8 cellular contexts compared by ENCODE assay signal in genomic region chr17:64707077-64707591, GRCh38. TPM values are rescaled to one million over a fixed set of nuclear protein-coding genes. Genes with fewer than 3 reads are reported as not detected.
DNase-seq lines count a peak whose midpoint lies in the region; ATAC-seq and TF ChIP-seq lines count a peak whose summit lies in the region.

No MANE protein-coding gene starts in this region.

- H3K4me1 Mint-ChIP-seq in WTC11, result peaks cover 6% of the 10 kb centered on the region
- peaks cover 13% of the 10 kb centered on the region for H3K4me1 Mint-ChIP-seq in activated T-helper 17 cell treated with anti-CD3 and anti-CD28 coated beads, Interleukin-2, amount 50 U/mL, for 72 hours

- H3K36me3 Mint-ChIP-seq in WTC11, result no peaks in the 10 kb centered on the region
- no peaks in the 10 kb centered on the region for H3K36me3 Mint-ChIP-seq in activated T-helper 17 cell treated with anti-CD3 and anti-CD28 coated beads, Interleukin-2, amount 50 U/mL, for 72 hours (ENCODE audit: low read depth)

- CTCF ChIA-PET in AG04450 (lab: Charles Lee), result no interaction called here
- CTCF ChIA-PET in WTC11 (lab: Charles Lee), result no interaction called here

- H3K27ac ChIP-seq in AG04450 (ENCODE audit: low read depth, low read length) (peak overlapping the region; percentile 91), heart right ventricle (peak overlapping the region in 8 of 10 donors; percentile 54 to 86 (median 64)), sigmoid colon (peak overlapping the region; percentile 10 to 41 (median 33))

- no peaks in the 10 kb centered on the region for H3K36me3 ChIP-seq in heart right ventricle
- H3K36me3 ChIP-seq in sigmoid colon, result no peaks in the 10 kb centered on the region

- TF ChIP-seq EP300 in sigmoid colon (IDR thresholded peaks at IDR 0.05), result no peak

- no peaks in the 10 kb centered on the region for H3K9me3 Mint-ChIP-seq in WTC11
- H3K9me3 Mint-ChIP-seq in activated T-helper 17 cell treated with anti-CD3 and anti-CD28 coated beads, Interleukin-2, amount 50 U/mL, for 72 hours, result no peaks in the 10 kb centered on the region

- intact Hi-C loops in heart right ventricle (cut with DNase I) (loop anchor here in 1 of 10 donors (2.0 kb wide), 1 partner anchor 70 kb away; no protein-coding TSS in a partner anchor), sigmoid colon (cut with DNase I) (no loop called here)

- no peak for TF ChIP-seq CTCF in AG04450 (IDR thresholded peaks at IDR 0.05; ENCODE audit: low read depth, low read length)
- TF ChIP-seq CTCF in WTC11 (IDR thresholded peaks at IDR 0.05), result no peak
- no peak for TF ChIP-seq CTCF in heart right ventricle (IDR thresholded peaks at IDR 0.05)
- no peak for TF ChIP-seq CTCF in sigmoid colon (IDR thresholded peaks at IDR 0.05)

- H3K4me1 ChIP-seq in heart right ventricle (peaks cover 0 to 45% (median 32%) of the 10 kb centered on the region in 9 donors), sigmoid colon (peaks cover 0 to 18% (median 10%) of the 10 kb centered on the region in 4 donors)

- DNase-seq in AG04450 (ENCODE audit: low read depth, low spot score) (peak; percentile 99), HS-5 (ENCODE audit: low read depth) (peak; percentile 100), WTC11 (ENCODE audit: low spot score) (peak; percentile 14), heart right ventricle (peak; percentile 84 to 93), sigmoid colon (peak; percentile 96), retina (no peak)

- ATAC-seq in WTC11 (peak; percentile 47), heart right ventricle (peak; percentile 84 to 97 (median 94)), GM18505 (IDR thresholded peaks at IDR 0.05; ENCODE audit: unreplicated experiment) (no peak)
- no peak for ATAC-seq in activated T-helper 17 cell treated with anti-CD3 and anti-CD28 coated beads, Interleukin-2, amount 50 U/mL, for 72 hours (replicated peaks)

- H3K27me3 Mint-ChIP-seq in WTC11 (ENCODE audit: low read depth), result no peaks in the 10 kb centered on the region; the same call in 1 of the 2 replicates
- no peaks in the 10 kb centered on the region for H3K27me3 Mint-ChIP-seq in activated T-helper 17 cell treated with anti-CD3 and anti-CD28 coated beads, Interleukin-2, amount 50 U/mL, for 72 hours

- H3K27ac Mint-ChIP-seq in WTC11, result no peak overlapping the region
- no peak overlapping the region for H3K27ac Mint-ChIP-seq in activated T-helper 17 cell treated with anti-CD3 and anti-CD28 coated beads, Interleukin-2, amount 50 U/mL, for 72 hours

- WGBS in heart right ventricle, 2 donors, result 18 to 35% methylated on average over 10 of the region's 10 CpGs
- WGBS in sigmoid colon, 2 donors, result 5 to 28% methylated on average over 10 of the region's 10 CpGs

- H3K4me3 ChIP-seq in AG04450 (ENCODE audit: low read depth, low read length) (peak overlapping the region; percentile 41), heart right ventricle (no peak overlapping the region), sigmoid colon (no peak overlapping the region)

- TF ChIP-seq POLR2A in sigmoid colon (IDR thresholded peaks at IDR 0.05) (no peak), GM18505 (IDR thresholded peaks at IDR 0.05; ENCODE audit: borderline replicate concordance, extremely low read depth, insufficient read depth, insufficient read length) (no peak)

- H3K4me3 Mint-ChIP-seq in WTC11, result no peak overlapping the region
- no peak overlapping the region for H3K4me3 Mint-ChIP-seq in activated T-helper 17 cell treated with anti-CD3 and anti-CD28 coated beads, Interleukin-2, amount 50 U/mL, for 72 hours

- H3K9me3 ChIP-seq in AG04450 (ENCODE audit: control insufficient read depth, insufficient read depth, low read length), result no peaks in the 10 kb centered on the region
- no peaks in the 10 kb centered on the region for H3K9me3 ChIP-seq in heart right ventricle
- H3K9me3 ChIP-seq in sigmoid colon, result no peaks in the 10 kb centered on the region

- H3K27me3 ChIP-seq in AG04450 (ENCODE audit: control insufficient read depth, insufficient read depth, low read length), result no peaks in the 10 kb centered on the region
- no peaks in the 10 kb centered on the region for H3K27me3 ChIP-seq in heart right ventricle
- no peaks in the 10 kb centered on the region for H3K27me3 ChIP-seq in sigmoid colon

- POLR2A ChIA-PET in AG04450 (lab: Yijun Ruan, JAX), result interaction anchor here (0.6 to 1.0 kb wide), 2 partner anchors 20 to 26 kb away, joined by 3 to 5 read pairs; no protein-coding TSS in a partner anchor
- POLR2A ChIA-PET in WTC11 (lab: Charles Lee), result no interaction called here

TF ChIP-seq in WTC11, 78 proteins besides CTCF, POLR2A, EP300 and RAD21:
- TF ChIP-seq, protein P1, sequence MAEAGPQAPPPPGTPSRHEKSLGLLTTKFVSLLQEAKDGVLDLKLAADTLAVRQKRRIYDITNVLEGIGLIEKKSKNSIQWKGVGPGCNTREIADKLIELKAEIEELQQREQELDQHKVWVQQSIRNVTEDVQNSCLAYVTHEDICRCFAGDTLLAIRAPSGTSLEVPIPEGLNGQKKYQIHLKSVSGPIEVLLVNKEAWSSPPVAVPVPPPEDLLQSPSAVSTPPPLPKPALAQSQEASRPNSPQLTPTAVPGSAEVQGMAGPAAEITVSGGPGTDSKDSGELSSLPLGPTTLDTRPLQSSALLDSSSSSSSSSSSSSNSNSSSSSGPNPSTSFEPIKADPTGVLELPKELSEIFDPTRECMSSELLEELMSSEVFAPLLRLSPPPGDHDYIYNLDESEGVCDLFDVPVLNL (CRISPR knock-in tag; IDR thresholded peaks at IDR 0.05; ENCODE audit: borderline replicate concordance, low read depth), result no peak
- TF ChIP-seq, protein P2, sequence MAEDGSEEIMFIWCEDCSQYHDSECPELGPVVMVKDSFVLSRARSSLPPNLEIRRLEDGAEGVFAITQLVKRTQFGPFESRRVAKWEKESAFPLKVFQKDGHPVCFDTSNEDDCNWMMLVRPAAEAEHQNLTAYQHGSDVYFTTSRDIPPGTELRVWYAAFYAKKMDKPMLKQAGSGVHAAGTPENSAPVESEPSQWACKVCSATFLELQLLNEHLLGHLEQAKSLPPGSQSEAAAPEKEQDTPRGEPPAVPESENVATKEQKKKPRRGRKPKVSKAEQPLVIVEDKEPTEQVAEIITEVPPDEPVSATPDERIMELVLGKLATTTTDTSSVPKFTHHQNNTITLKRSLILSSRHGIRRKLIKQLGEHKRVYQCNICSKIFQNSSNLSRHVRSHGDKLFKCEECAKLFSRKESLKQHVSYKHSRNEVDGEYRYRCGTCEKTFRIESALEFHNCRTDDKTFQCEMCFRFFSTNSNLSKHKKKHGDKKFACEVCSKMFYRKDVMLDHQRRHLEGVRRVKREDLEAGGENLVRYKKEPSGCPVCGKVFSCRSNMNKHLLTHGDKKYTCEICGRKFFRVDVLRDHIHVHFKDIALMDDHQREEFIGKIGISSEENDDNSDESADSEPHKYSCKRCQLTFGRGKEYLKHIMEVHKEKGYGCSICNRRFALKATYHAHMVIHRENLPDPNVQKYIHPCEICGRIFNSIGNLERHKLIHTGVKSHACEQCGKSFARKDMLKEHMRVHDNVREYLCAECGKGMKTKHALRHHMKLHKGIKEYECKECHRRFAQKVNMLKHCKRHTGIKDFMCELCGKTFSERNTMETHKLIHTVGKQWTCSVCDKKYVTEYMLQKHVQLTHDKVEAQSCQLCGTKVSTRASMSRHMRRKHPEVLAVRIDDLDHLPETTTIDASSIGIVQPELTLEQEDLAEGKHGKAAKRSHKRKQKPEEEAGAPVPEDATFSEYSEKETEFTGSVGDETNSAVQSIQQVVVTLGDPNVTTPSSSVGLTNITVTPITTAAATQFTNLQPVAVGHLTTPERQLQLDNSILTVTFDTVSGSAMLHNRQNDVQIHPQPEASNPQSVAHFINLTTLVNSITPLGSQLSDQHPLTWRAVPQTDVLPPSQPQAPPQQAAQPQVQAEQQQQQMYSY (CRISPR knock-in tag; IDR thresholded peaks at IDR 0.05), result peak; percentile 83

RNA-seq across cellular contexts. Expression of gene SMURF2, which starts 45.0 kb away (rescaled TPM):
- polyA plus RNA-seq in AG04450 (2011; rRNA removed) (130 and 147 TPM in 2 replicates), heart right ventricle (1 to 10 TPM; 4.0 to 5.4 TPM), sigmoid colon (1 to 10 TPM; 5.8 to 9.0 (median 6.8) TPM)
- polyA minus RNA-seq in AG04450 (2011; rRNA and poly(A)+ RNA removed), result 207 and 286 TPM in 2 replicates
- total RNA-seq in WTC11 (2021) (21.6 to 24.0 TPM (median 23.0 TPM) in 3 replicates), heart right ventricle (10 to 100 TPM; 10.9 to 15.5 (median 12.5) TPM), sigmoid colon (10 to 100 TPM; 23.8 to 30.2 (median 25.9) TPM)
- 10 to 100 TPM; 13.4 to 14.2 TPM for total RNA-seq in activated T-helper 17 cell treated with anti-CD3 and anti-CD28 coated beads, Interleukin-2, amount 50 U/mL, for 72 hours

Comparison
In these comparisons a context has a peak if more than half of its experiments do, and no peak if none do; other contexts are left out.
1. H3K27ac ChIP-seq: peak in every context shown above with its lines; median percentile 91 in AG04450; 64 in heart right ventricle; 33 in sigmoid colon.
2. ATAC-seq: peak in WTC11 (single experiment) and heart right ventricle (8 of 8); none in activated T-helper 17 cell treated with anti-CD3 and anti-CD28 coated beads, Interleukin-2, amount 50 U/mL, for 72 hours (single experiment) and GM18505 (single experiment).